1 cellular context compared by ENCODE assay signal in genomic region chr11:95360382-95360781, GRCh38.
TF ChIP-seq lines count a peak whose summit lies in the region.

No MANE protein-coding gene starts in this region.

TF ChIP-seq in GM23338, 12 proteins besides CTCF, POLR2A, EP300 and RAD21 (continued from another document):
- TF ChIP-seq, protein P1, sequence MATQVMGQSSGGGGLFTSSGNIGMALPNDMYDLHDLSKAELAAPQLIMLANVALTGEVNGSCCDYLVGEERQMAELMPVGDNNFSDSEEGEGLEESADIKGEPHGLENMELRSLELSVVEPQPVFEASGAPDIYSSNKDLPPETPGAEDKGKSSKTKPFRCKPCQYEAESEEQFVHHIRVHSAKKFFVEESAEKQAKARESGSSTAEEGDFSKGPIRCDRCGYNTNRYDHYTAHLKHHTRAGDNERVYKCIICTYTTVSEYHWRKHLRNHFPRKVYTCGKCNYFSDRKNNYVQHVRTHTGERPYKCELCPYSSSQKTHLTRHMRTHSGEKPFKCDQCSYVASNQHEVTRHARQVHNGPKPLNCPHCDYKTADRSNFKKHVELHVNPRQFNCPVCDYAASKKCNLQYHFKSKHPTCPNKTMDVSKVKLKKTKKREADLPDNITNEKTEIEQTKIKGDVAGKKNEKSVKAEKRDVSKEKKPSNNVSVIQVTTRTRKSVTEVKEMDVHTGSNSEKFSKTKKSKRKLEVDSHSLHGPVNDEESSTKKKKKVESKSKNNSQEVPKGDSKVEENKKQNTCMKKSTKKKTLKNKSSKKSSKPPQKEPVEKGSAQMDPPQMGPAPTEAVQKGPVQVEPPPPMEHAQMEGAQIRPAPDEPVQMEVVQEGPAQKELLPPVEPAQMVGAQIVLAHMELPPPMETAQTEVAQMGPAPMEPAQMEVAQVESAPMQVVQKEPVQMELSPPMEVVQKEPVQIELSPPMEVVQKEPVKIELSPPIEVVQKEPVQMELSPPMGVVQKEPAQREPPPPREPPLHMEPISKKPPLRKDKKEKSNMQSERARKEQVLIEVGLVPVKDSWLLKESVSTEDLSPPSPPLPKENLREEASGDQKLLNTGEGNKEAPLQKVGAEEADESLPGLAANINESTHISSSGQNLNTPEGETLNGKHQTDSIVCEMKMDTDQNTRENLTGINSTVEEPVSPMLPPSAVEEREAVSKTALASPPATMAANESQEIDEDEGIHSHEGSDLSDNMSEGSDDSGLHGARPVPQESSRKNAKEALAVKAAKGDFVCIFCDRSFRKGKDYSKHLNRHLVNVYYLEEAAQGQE (IDR thresholded peaks at IDR 0.05; ENCODE audit: unreplicated experiment) = no peak
- no peak for TF ChIP-seq ZNF114 (CRISPR knock-in tag; IDR thresholded peaks at IDR 0.05)
